In the genomic region with DNA sequence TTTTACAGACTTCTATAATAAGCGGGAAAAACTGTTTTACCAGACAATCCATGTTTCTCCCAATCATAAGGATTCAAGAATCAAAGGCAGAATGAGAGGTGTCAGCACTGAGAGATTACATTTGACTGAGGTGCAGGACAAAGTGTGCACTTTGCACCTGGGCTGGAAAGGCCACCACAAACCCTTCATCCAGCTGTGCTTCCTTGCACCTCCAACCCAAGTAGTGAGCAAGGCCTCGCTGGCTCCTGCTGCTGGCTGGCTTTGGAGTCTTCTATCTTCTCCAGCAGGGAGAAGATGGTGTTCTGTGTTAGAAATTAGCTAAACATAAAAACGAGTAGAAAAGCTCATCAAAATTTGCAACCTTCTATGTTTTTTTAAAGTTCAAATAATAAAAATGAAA, we compare ENCODE assay signal across 22 cellular contexts.
"Had no signal": no experiment of that assay in that cellular context is flagged by ENCODE, and none has a peak within 500 bp of the region (broad histone marks: within the 10 kb centered on the region; RNA-seq: fewer than 3 reads in every experiment).

No MANE protein-coding gene starts in this region.

- H3K27me3 Mint-ChIP-seq: activated CD4-positive, alpha-beta T cell treated with anti-CD3 and anti-CD28 coated beads for 36 hours had no signal

- H3K9ac ChIP-seq: parathyroid adenoma had no signal

- H3K27ac Mint-ChIP-seq: activated CD4-positive, alpha-beta T cell treated with anti-CD3 and anti-CD28 coated beads for 36 hours; activated naive CD4-positive, alpha-beta T cell treated with anti-CD3 and anti-CD28 coated beads, Interleukin-2, amount 50 U/mL, for 72 hours; T-helper 2 cell treated with Interferon-gamma antibody and Interleukin-4, amounts not matched to agents 5 μg/mL and 100 μg/mL, for 36 hours; WTC11 had no signal

- H3K4me1 ChIP-seq: lower lobe of right lung, parathyroid adenoma, sigmoid colon had no signal

- H3K36me3 Mint-ChIP-seq: natural killer cell had no signal

- H3K9me3 ChIP-seq: adrenal gland, lower lobe of right lung, neutrophil, sigmoid colon, tibial artery had no signal

- DNase-seq: activated CD4-positive, alpha-beta T cell treated with anti-CD3 and anti-CD28 coated beads for 36 hours; activated CD4-positive, alpha-beta T cell treated with anti-CD3 and anti-CD28 coated beads, Interleukin-2, amount 50 U/mL, for 48 hours; activated gamma-delta T cell; adrenal gland; effector memory CD4-positive, alpha-beta T cell; esophagus squamous epithelium; left cardiac atrium; lower lobe of right lung; natural killer cell; sigmoid colon; stimulated activated CD8-positive, alpha-beta memory T cell treated with anti-CD3 and anti-CD28 coated beads, Interleukin-4, amount 100 ng/mL, for 48 hours; stimulated activated naive CD4-positive, alpha-beta T cell; substantia nigra; tibial artery had no signal

- H3K27me3 ChIP-seq: adrenal gland, esophagus squamous epithelium, neutrophil, sigmoid colon, tibial artery had no signal

- H3K4me3 Mint-ChIP-seq: activated CD4-positive, alpha-beta T cell treated with anti-CD3 and anti-CD28 coated beads for 36 hours; natural killer cell; T-helper 2 cell treated with Interferon-gamma antibody and Interleukin-4, amounts not matched to agents 5 μg/mL and 100 μg/mL, for 36 hours; WTC11 had no signal

- ATAC-seq: activated CD4-positive, alpha-beta T cell treated with anti-CD3 and anti-CD28 coated beads for 36 hours; activated naive CD4-positive, alpha-beta T cell treated with anti-CD3 and anti-CD28 coated beads, Interleukin-2, amount 50 U/mL, for 72 hours; left cardiac atrium; lower lobe of right lung; natural killer cell; WTC11 had no signal

- H3K27ac ChIP-seq: adrenal gland, esophagus squamous epithelium, lower lobe of right lung, neutrophil, parathyroid adenoma, sigmoid colon had no signal

- H2AFZ ChIP-seq: parathyroid adenoma had no signal

- H3K9me3 Mint-ChIP-seq: natural killer cell had no signal

- FAIRE-seq: bronchial epithelial cell, islet of Langerhans, TTC549 had no signal

- H3K36me3 ChIP-seq: adrenal gland, neutrophil, sigmoid colon had no signal

- H3K4me3 ChIP-seq: adrenal gland, esophagus squamous epithelium, lower lobe of right lung, sigmoid colon, tibial artery had no signal
